Comparison of ENCODE assay signal across 22 cellular contexts in genomic region chr17:74745548-74746177, GRCh38. TPM values are rescaled to one million over a fixed set of nuclear protein-coding genes. Genes with fewer than 3 reads are reported as not detected.
DNase-seq lines count a peak whose midpoint lies in the region; ATAC-seq, FAIRE-seq and TF ChIP-seq lines count a peak whose summit lies in the region.
"Had no signal": no experiment of that assay in that cellular context is flagged by ENCODE, and none has a peak within 500 bp of the region (broad histone marks: within the 10 kb centered on the region; RNA-seq: fewer than 3 reads in every experiment).

No MANE protein-coding gene starts in this region.

- no peaks in the 10 kb centered on the region for H3K9me3 ChIP-seq in cardiac muscle cell (ENCODE audit: low read depth)
- H3K9me3 ChIP-seq in K562 (replicated peaks; ENCODE audit: control insufficient read depth, insufficient read depth, low read depth, low read length) = no peaks in the 10 kb centered on the region
- H3K9me3 ChIP-seq in transverse colon = no peaks in the 10 kb centered on the region
- H3K9me3 ChIP-seq: right atrium auricular region, SK-N-SH had no signal

- H2AFZ ChIP-seq in K562 (ENCODE audit: low read depth, low read length) = 0 out of 2 replicates have a peak overlapping the region, but pooled peaks have one; percentile 3

- H3K27ac ChIP-seq in cardiac muscle cell = peak overlapping the region; percentile 86
- no peak overlapping the region for H3K27ac ChIP-seq in K562 (ENCODE audit: extremely low read depth, low read depth, low read length)
- H3K27ac ChIP-seq in mesendoderm (ENCODE audit: low read depth, low read length) = peak overlapping the region; percentile 59
- H3K27ac ChIP-seq in transverse colon = peak overlapping the region in 3 of 4 donors; percentile 63 to 68 (median 64)

- no peak for TF ChIP-seq EP300 in K562 (IDR thresholded peaks at IDR 0.05; ENCODE audit: low read length)
- TF ChIP-seq EP300 in transverse colon (IDR thresholded peaks at IDR 0.05; ENCODE audit: low read depth) = no peak

- H3K4me2 ChIP-seq in K562 (ENCODE audit: insufficient read depth, low read length) = no peak overlapping the region
- H3K4me2 ChIP-seq in mesendoderm (ENCODE audit: low read length) = peak overlapping the region; percentile 5
- H3K4me2 ChIP-seq: SK-N-SH had no signal

- H2BK15ac ChIP-seq in mesendoderm (replicated peaks; ENCODE audit: low read depth) = no peak overlapping the region

- H4K20me1 ChIP-seq in K562 (replicated peaks; ENCODE audit: control insufficient read depth, insufficient read depth, low read length) = peaks cover 9% of the 10 kb centered on the region; the same call in 1 of the 2 replicates

- intact Hi-C loops in left cardiac atrium (cut with DNase I) = loop anchor here (2.0 to 10.0 kb wide), 2 partner anchors 25 to 119 kb away; no protein-coding TSS in a partner anchor
- intact Hi-C loops in K562 (cut with micrococcal nuclease) = loop anchor here (2.0 to 5.0 kb wide), 2 partner anchors 35 to 122 kb away; no protein-coding TSS in a partner anchor
- intact Hi-C loops in transverse colon (cut with DNase I; ENCODE audit: low total_unique reads) = loop anchor here (2.0 kb wide), 1 partner anchor 119 kb away; no protein-coding TSS in a partner anchor

- no peak for TF ChIP-seq RAD21 in K562 (CRISPR knock-in tag; conservative IDR thresholded peaks at IDR 0.05 in 1 of 2, IDR thresholded peaks at IDR 0.05 in 1 of 2)

- TF ChIP-seq CTCF in cardiac muscle cell (IDR thresholded peaks at IDR 0.05; ENCODE audit: low read depth, low read length) (no peak), K562 (IDR thresholded peaks at IDR 0.05 in 2 of 3, conservative IDR thresholded peaks at IDR 0.05 in 1 of 3; ENCODE audit: insufficient read depth in 2 of 3, low read depth in 1 of 3, low read length in 3 of 3) (no peak), transverse colon (IDR thresholded peaks at IDR 0.05) (no peak)

- DNase-seq in cardiac muscle cell (ENCODE audit: low read depth in 1 of 2, low spot score in 1 of 2) (no peak), left cardiac atrium (no peak), K562 (ENCODE audit: extremely low read depth in 1 of 4, low spot score in 3 of 4) (peak in 1 of 4 experiments; percentile 8), mesendoderm (peak; percentile 70), transverse colon (no peak), GM12892 (ENCODE audit: insufficient read length) (no peak), DMS153 (lab: John Stamatoyannopoulos, UW) (no peak)
- DNase-seq: activated T-cell treated with anti-CD3 and anti-CD28 coated beads, Interleukin-2, amount 50 U/mL, for 48 hours; EL; Kasumi-1; NCI-H1105; NCI-H510A had no signal

- H3K9me1 ChIP-seq in K562 (ENCODE audit: control insufficient read depth, insufficient read depth, low read length) = no peaks in the 10 kb centered on the region

- no peak for ATAC-seq in left cardiac atrium
- ATAC-seq in K562 = no peak
- ATAC-seq in HG03354 (IDR thresholded peaks at IDR 0.05; ENCODE audit: poor library complexity, severe bottlenecking, unreplicated experiment) = no peak
- ATAC-seq: activated naive CD4-positive, alpha-beta T cell treated with anti-CD3 and anti-CD28 coated beads, Interleukin-2, amount 50 U/mL, for 72 hours had no signal

- H3K4me3 ChIP-seq in cardiac muscle cell (no peak overlapping the region), K562 (no peak overlapping the region), mesendoderm (ENCODE audit: low read length) (no peak overlapping the region), transverse colon (no peak overlapping the region)

- FAIRE-seq in K562 (lab: Jason Lieb, UNC) = no peak
- FAIRE-seq in GM12892 (lab: Jason Lieb, UNC) = no peak
- FAIRE-seq: astrocyte, frontal cortex had no signal

- POLR2A ChIA-PET in K562 (lab: Yijun Ruan, JAX) = interaction anchor here (0.6 to 2.4 kb wide), 12 partner anchors 9 to 1029 kb away, joined by 3 to 6 read pairs (median 4); partner anchors contain the start of gene FDXR

- H3K27me3 ChIP-seq in cardiac muscle cell (no peaks in the 10 kb centered on the region), K562 (ENCODE audit: control insufficient read depth in 2 of 2, insufficient read depth in 2 of 2, low read length in 2 of 2) (peaks cover 3 to 22% of the 10 kb centered on the region in 2 experiments; a peak in 3 of 5 replicates), mesendoderm (ENCODE audit: insufficient read depth, low read length, poor library complexity) (no peaks in the 10 kb centered on the region), transverse colon (peaks cover 3% of the 10 kb centered on the region)
- H3K27me3 ChIP-seq: right atrium auricular region had no signal

- H3K4me1 ChIP-seq in cardiac muscle cell (ENCODE audit: low read depth) = peaks cover 39% of the 10 kb centered on the region
- H3K4me1 ChIP-seq in K562 (replicated peaks in 1 of 2; ENCODE audit: control insufficient read depth in 2 of 2, insufficient read depth in 2 of 2, low read length in 2 of 2) = peaks cover 33 to 58% of the 10 kb centered on the region in 2 experiments
- H3K4me1 ChIP-seq in mesendoderm (ENCODE audit: control insufficient read depth, low read depth, low read length) = peaks cover 29% of the 10 kb centered on the region
- H3K4me1 ChIP-seq in transverse colon = peaks cover 10 to 67% (median 29%) of the 10 kb centered on the region in 4 donors

- CTCF ChIA-PET in K562 (lab: Yijun Ruan, JAX; ENCODE audit: low intra/inter-chr PET ratio) = interaction anchor here (0.9 to 3.9 kb wide), 6 partner anchors 9 to 119 kb away, joined by 3 to 41 read pairs (median 10); partner anchors contain the start of gene NAT9

- H3K9ac ChIP-seq in K562 (ENCODE audit: insufficient read depth in 1 of 2, low read depth in 2 of 2, low read length in 2 of 2) (peak overlapping the region in 1 of 2 experiments; percentile 8; a peak in 1 of 4 replicates), mesendoderm (ENCODE audit: low read length) (peak overlapping the region; percentile 55)
- H3K9ac ChIP-seq: SK-N-SH had no signal

- H3K79me2 ChIP-seq in K562 (ENCODE audit: control insufficient read depth, insufficient read depth, low read length) (peaks cover 21% of the 10 kb centered on the region), mesendoderm (ENCODE audit: control insufficient read depth, insufficient read depth, low read length) (peaks cover 21% of the 10 kb centered on the region)

- H3K56ac ChIP-seq in mesendoderm (ENCODE audit: low read length) = peak overlapping the region; percentile 62

- H2BK5ac ChIP-seq in mesendoderm (ENCODE audit: low read length) = peak overlapping the region; percentile 65

- peak overlapping the region; percentile 38 for H3K4ac ChIP-seq in mesendoderm (ENCODE audit: low read depth, low read length)

- H2AK5ac ChIP-seq in mesendoderm (ENCODE audit: low read length) = no peak overlapping the region

- H3K36me3 ChIP-seq in cardiac muscle cell = no peaks in the 10 kb centered on the region
- H3K36me3 ChIP-seq in K562 (ENCODE audit: control insufficient read depth, insufficient read depth, low read length) = no peaks in the 10 kb centered on the region
- no peaks in the 10 kb centered on the region for H3K36me3 ChIP-seq in mesendoderm (ENCODE audit: control insufficient read depth, insufficient read depth, low read length)
- no peaks in the 10 kb centered on the region for H3K36me3 ChIP-seq in transverse colon
- H3K36me3 ChIP-seq: right atrium auricular region had no signal

- H4K8ac ChIP-seq in mesendoderm (ENCODE audit: low read depth, low read length) = no peak overlapping the region

- TF ChIP-seq POLR2A in K562 (conservative IDR thresholded peaks at IDR 0.05) = no peak
- TF ChIP-seq POLR2A in transverse colon (IDR thresholded peaks at IDR 0.05) = no peak
- TF ChIP-seq POLR2A in GM12892 (IDR thresholded peaks at IDR 0.05; ENCODE audit: low read depth, low read length) = no peak

- peak overlapping the region; percentile 28 for H3K18ac ChIP-seq in mesendoderm (ENCODE audit: low read length)

- peaks cover 10% of the 10 kb centered on the region for H3K79me1 ChIP-seq in mesendoderm (ENCODE audit: low read length)

- no TSS peak for BruUV-seq in K562 (replicated peaks; lab: Mats Ljungman, UMichigan)

- WGBS in K562 (ENCODE audit: insufficient coverage, low coverage, missing lambda C conversion rate) = 72% methylated on average over 5 of the region's 8 CpGs
- WGBS in mesendoderm (ENCODE audit: extremely low coverage, insufficient coverage, low lambda C conversion rate) = no CpG with 5 or more reads among the region's 8 CpGs
- 63 to 91% methylated on average over 5 to 8 of the region's 8 CpGs for WGBS in transverse colon (ENCODE audit: low coverage in 1 of 2), 2 donors

- H4K5ac ChIP-seq in mesendoderm (ENCODE audit: low read length) = no peak overlapping the region

- in situ Hi-C loops in K562 (cut with MboI) (no loop called here), transverse colon (cut with MboI; ENCODE audit: low pct_ligation_motif_present in 1 of 4, low pct_unique_long_range_greater_than_20kb in 1 of 4, low sequenced_read_pairs in 3 of 4) (loop anchor here in 2 of 4 donors (25.0 kb wide), 1 partner anchor 117 kb away; the partner anchor contains the start of genes FDXR (in 2 of the 2) and GRIN2C (in 2 of the 2))

- H3K23ac ChIP-seq in mesendoderm (ENCODE audit: low read length) = no peak overlapping the region

- H2BK120ac ChIP-seq in mesendoderm (ENCODE audit: low read depth, low read length) = peak overlapping the region; percentile 0

RNA-seq across cellular contexts. Expression of gene NHERF1, which starts 2.8 kb away (rescaled TPM):
- total RNA-seq in cardiac muscle cell = 78.2 and 87.3 TPM in 2 replicates
- polyA plus RNA-seq in cardiac muscle cell = 95.1 and 111 TPM in 2 replicates
- 10 to 100 TPM; 15.1 to 18.5 TPM for total RNA-seq in left cardiac atrium
- total RNA-seq in K562 (2011; cell fraction: chromatin; rRNA removed; ENCODE audit: low replicate concordance) = 18.4 and 49.5 TPM in 2 replicates
- 26.0 and 28.6 TPM in 2 replicates for total RNA-seq in K562 (2011; cell fraction: nucleolus; rRNA removed)
- total RNA-seq in K562 (2011; cell fraction: nucleoplasm; rRNA removed) = 29.0 and 37.5 TPM in 2 replicates
- 35.5 and 51.8 TPM in 2 replicates for total RNA-seq in K562 (2014; rRNA removed)
- total RNA-seq in K562 (2014; rRNA removed; fragmentation: Illumina TruSeq; extraction: Trizol) = 23.8 and 30.5 TPM in 2 replicates
- 38.9 and 40.2 TPM in 2 replicates for total RNA-seq in K562 (2015; rRNA removed; fragmentation: Illumina TruSeq; extraction: Trizol)
- 79.9 and 88.0 TPM in 2 replicates for total RNA-seq in K562 (2021)
- 36.9 and 45.6 TPM in 2 replicates for polyA plus RNA-seq in K562 (2011; rRNA removed)
- 59.4 and 62.4 TPM in 2 replicates for polyA plus RNA-seq in K562 (2011; cell fraction: cytosol; rRNA removed)
- polyA plus RNA-seq in K562 (2011; cell fraction: nucleus; rRNA removed) = 36.7 and 44.4 TPM in 2 replicates
- 42.9 and 66.5 TPM in 2 replicates for polyA plus RNA-seq in K562 (2012)
- 64.8 and 78.7 TPM in 2 replicates for polyA plus RNA-seq in K562 (2014; fragmentation: Illumina TruSeq; extraction: Trizol)
- 10 to 100 TPM; 11.4 to 20.6 TPM for polyA plus RNA-seq in K562 (2014; fragmentation: Nextera tagmentation; extraction: Ambion mirVana)
- 44.9 and 50.1 TPM in 2 replicates for polyA plus RNA-seq in K562 (2014; rRNA removed)
- 29.5 and 44.1 TPM in 2 replicates for polyA minus RNA-seq in K562 (2011; rRNA and poly(A)+ RNA removed)
- 35.7 and 39.5 TPM in 2 replicates for polyA minus RNA-seq in K562 (2011; cell fraction: cytosol; rRNA and poly(A)+ RNA removed)
- polyA minus RNA-seq in K562 (2011; cell fraction: nucleus; rRNA and poly(A)+ RNA removed) = 8.5 and 9.6 TPM in 2 replicates
- 141 TPM for polyA plus RNA-seq in mesendoderm (2013, experiment 1 of 2)
- 147 TPM for polyA plus RNA-seq in mesendoderm (2013, experiment 2 of 2)
- total RNA-seq in transverse colon = 100 to 1,000 TPM; 118 to 463 (median 233) TPM
- 26.2 TPM for polyA plus RNA-seq in GM12892 (2012; ENCODE audit: missing spikeins)

RNA-seq across cellular contexts. Expression of gene RAB37, which starts 8.6 kb away (rescaled TPM):
- total RNA-seq in cardiac muscle cell (3.4 and 6.9 TPM in 2 replicates), left cardiac atrium (1 to 10 TPM in 1 of 2 donors, under 1 TPM in 1; 0.58 to 3.2 TPM), K562 (2014; rRNA removed) (not detected in 2 replicates), K562 (2014; rRNA removed; fragmentation: Illumina TruSeq; extraction: Trizol) (not detected in 2 replicates), K562 (2015; rRNA removed; fragmentation: Illumina TruSeq; extraction: Trizol) (0.11 and 0.23 TPM in 2 replicates), K562 (2021) (0.27 TPM in 1 of 2 replicates, not detected in the other), transverse colon (10 to 100 TPM in 1 of 4 donors, 1 to 10 TPM in 2, not detected in 1; 5.2 to 10.5 (median 5.4) TPM)
- polyA plus RNA-seq in cardiac muscle cell (4.6 and 4.9 TPM in 2 replicates), K562 (2011; rRNA removed) (0.03 and 0.21 TPM in 2 replicates), K562 (2014; fragmentation: Illumina TruSeq; extraction: Trizol) (0.04 and 0.12 TPM in 2 replicates), K562 (2014; fragmentation: Nextera tagmentation; extraction: Ambion mirVana) (under 1 TPM in 1 of 2 experiments, not detected in 1; 0.03 TPM), K562 (2014; rRNA removed) (not detected in 2 replicates)
- total RNA-seq in K562 (2011; cell fraction: chromatin; rRNA removed; ENCODE audit: low replicate concordance) = not detected in 2 replicates
- not detected in 2 replicates for total RNA-seq in K562 (2011; cell fraction: nucleolus; rRNA removed)
- not detected in 2 replicates for total RNA-seq in K562 (2011; cell fraction: nucleoplasm; rRNA removed)
- 0.22 TPM in 1 of 2 replicates, not detected in the other for polyA plus RNA-seq in K562 (2011; cell fraction: cytosol; rRNA removed)
- polyA plus RNA-seq in K562 (2011; cell fraction: nucleus; rRNA removed) = 0.07 and 0.18 TPM in 2 replicates
- polyA plus RNA-seq in K562 (2012) = 0.19 and 0.22 TPM in 2 replicates
- polyA minus RNA-seq in K562 (2011; rRNA and poly(A)+ RNA removed) = 0.11 TPM in 1 of 2 replicates, not detected in the other
- polyA minus RNA-seq in K562 (2011; cell fraction: cytosol; rRNA and poly(A)+ RNA removed) = not detected in 2 replicates
- not detected in 2 replicates for polyA minus RNA-seq in K562 (2011; cell fraction: nucleus; rRNA and poly(A)+ RNA removed)
- polyA plus RNA-seq in mesendoderm (2013, experiment 1 of 2) = 1.2 TPM
- polyA plus RNA-seq in mesendoderm (2013, experiment 2 of 2) = 0.94 TPM
- 10.3 TPM for polyA plus RNA-seq in GM12892 (2012; ENCODE audit: missing spikeins)
- total RNA-seq: A172, osteocyte had no signal

RNA-seq across cellular contexts. Expression of gene NAT9, which starts 30.5 kb away (rescaled TPM):
- total RNA-seq in cardiac muscle cell (45.9 and 73.1 TPM in 2 replicates), left cardiac atrium (10 to 100 TPM; 23.7 to 34.7 TPM), K562 (2014; rRNA removed) (28.8 and 31.9 TPM in 2 replicates), K562 (2014; rRNA removed; fragmentation: Illumina TruSeq; extraction: Trizol) (28.3 and 42.2 TPM in 2 replicates), K562 (2015; rRNA removed; fragmentation: Illumina TruSeq; extraction: Trizol) (39.4 and 40.8 TPM in 2 replicates), K562 (2021) (56.8 and 63.6 TPM in 2 replicates), transverse colon (10 to 100 TPM; 18.3 to 34.4 (median 27.6) TPM)
- polyA plus RNA-seq in cardiac muscle cell (56.2 and 96.8 TPM in 2 replicates), K562 (2011; rRNA removed) (42.4 and 52.0 TPM in 2 replicates), K562 (2014; fragmentation: Illumina TruSeq; extraction: Trizol) (37.1 and 39.9 TPM in 2 replicates), K562 (2014; fragmentation: Nextera tagmentation; extraction: Ambion mirVana) (1 to 10 TPM; 4.2 to 5.9 TPM), K562 (2014; rRNA removed) (59.9 and 63.8 TPM in 2 replicates)
- 145 and 300 TPM in 2 replicates for total RNA-seq in K562 (2011; cell fraction: chromatin; rRNA removed; ENCODE audit: low replicate concordance)
- 204 and 205 TPM in 2 replicates for total RNA-seq in K562 (2011; cell fraction: nucleolus; rRNA removed)
- total RNA-seq in K562 (2011; cell fraction: nucleoplasm; rRNA removed) = 164 and 167 TPM in 2 replicates
- 38.3 and 39.8 TPM in 2 replicates for polyA plus RNA-seq in K562 (2011; cell fraction: cytosol; rRNA removed)
- 305 and 323 TPM in 2 replicates for polyA plus RNA-seq in K562 (2011; cell fraction: nucleus; rRNA removed)
- 49.7 and 52.4 TPM in 2 replicates for polyA plus RNA-seq in K562 (2012)
- 30.1 and 37.1 TPM in 2 replicates for polyA minus RNA-seq in K562 (2011; rRNA and poly(A)+ RNA removed)
- polyA minus RNA-seq in K562 (2011; cell fraction: cytosol; rRNA and poly(A)+ RNA removed) = 9.9 and 11.5 TPM in 2 replicates
- polyA minus RNA-seq in K562 (2011; cell fraction: nucleus; rRNA and poly(A)+ RNA removed) = 60.3 and 89.4 TPM in 2 replicates
- polyA plus RNA-seq in mesendoderm (2013, experiment 1 of 2) = 13.4 TPM
- polyA plus RNA-seq in mesendoderm (2013, experiment 2 of 2) = 13.7 TPM
- polyA plus RNA-seq in GM12892 (2012; ENCODE audit: missing spikeins) = 36.4 TPM

RNA-seq across cellular contexts. Expression of gene CD300LF, which starts 32.9 kb away (rescaled TPM):
- total RNA-seq in cardiac muscle cell = not detected in 2 replicates
- polyA plus RNA-seq in cardiac muscle cell = not detected in 2 replicates
- total RNA-seq in left cardiac atrium = under 1 TPM; 0.41 to 0.44 TPM
- not detected in 2 replicates for total RNA-seq in K562 (2011; cell fraction: chromatin; rRNA removed; ENCODE audit: low replicate concordance)
- total RNA-seq in K562 (2011; cell fraction: nucleolus; rRNA removed) = not detected in 2 replicates
- not detected in 2 replicates for total RNA-seq in K562 (2011; cell fraction: nucleoplasm; rRNA removed)
- total RNA-seq in K562 (2014; rRNA removed) = not detected in 2 replicates
- not detected in 2 replicates for total RNA-seq in K562 (2014; rRNA removed; fragmentation: Illumina TruSeq; extraction: Trizol)
- total RNA-seq in K562 (2015; rRNA removed; fragmentation: Illumina TruSeq; extraction: Trizol) = not detected in 2 replicates
- not detected in 2 replicates for total RNA-seq in K562 (2021)
- not detected in 2 replicates for polyA plus RNA-seq in K562 (2011; rRNA removed)
- polyA plus RNA-seq in K562 (2011; cell fraction: cytosol; rRNA removed) = not detected in 2 replicates
- not detected in 2 replicates for polyA plus RNA-seq in K562 (2011; cell fraction: nucleus; rRNA removed)
- polyA plus RNA-seq in K562 (2012) = not detected in 2 replicates
- polyA plus RNA-seq in K562 (2014; fragmentation: Illumina TruSeq; extraction: Trizol) = not detected in 2 replicates
- polyA plus RNA-seq in K562 (2014; fragmentation: Nextera tagmentation; extraction: Ambion mirVana) = not detected
- not detected in 2 replicates for polyA plus RNA-seq in K562 (2014; rRNA removed)
- polyA minus RNA-seq in K562 (2011; rRNA and poly(A)+ RNA removed) = not detected in 2 replicates
- polyA minus RNA-seq in K562 (2011; cell fraction: cytosol; rRNA and poly(A)+ RNA removed) = not detected in 2 replicates
- not detected in 2 replicates for polyA minus RNA-seq in K562 (2011; cell fraction: nucleus; rRNA and poly(A)+ RNA removed)
- polyA plus RNA-seq in mesendoderm (2013, experiment 1 of 2) = not detected
- polyA plus RNA-seq in mesendoderm (2013, experiment 2 of 2) = not detected
- total RNA-seq in transverse colon = 10 to 100 TPM in 1 of 4 donors, 1 to 10 TPM in 2, under 1 TPM in 1; 0.40 to 37.8 (median 3.7) TPM
- polyA plus RNA-seq in GM12892 (2012; ENCODE audit: missing spikeins) = not detected
- total RNA-seq: A172; activated naive CD4-positive, alpha-beta T cell treated with anti-CD3 and anti-CD28 coated beads, Interleukin-2, amount 50 U/mL, for 72 hours; astrocyte; HT-29; left lobe of liver; osteocyte had no signal
- polyA plus RNA-seq: SK-N-SH had no signal
